ENCODE assay signal across 15 cellular contexts in the genomic region with DNA sequence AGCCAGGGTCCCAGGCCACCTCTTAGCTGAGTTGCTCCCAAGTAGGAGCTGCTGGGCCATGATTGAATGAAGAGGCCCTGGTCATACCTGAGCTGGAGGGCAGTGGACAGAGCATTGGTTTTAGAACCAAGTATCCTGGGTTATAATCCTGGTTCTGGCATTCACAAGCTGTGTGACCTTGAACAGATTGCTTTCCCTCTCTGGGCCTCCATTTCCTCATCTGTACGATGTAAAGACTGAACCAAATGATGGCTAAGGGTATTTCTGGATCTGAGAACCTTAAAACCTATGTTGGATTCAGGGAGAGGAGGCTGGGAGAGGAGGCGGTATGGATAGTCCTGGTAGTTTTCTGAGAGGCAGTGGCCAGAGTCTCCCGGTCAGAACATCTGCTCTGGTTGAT. TPM values are rescaled to one million over a fixed set of nuclear protein-coding genes. Genes with fewer than 3 reads are reported as not detected.
DNase-seq lines count a peak whose midpoint lies in the region; ATAC-seq and TF ChIP-seq lines count a peak whose summit lies in the region.
"Had no signal": no experiment of that assay in that cellular context is flagged by ENCODE, and none has a peak within 500 bp of the region (broad histone marks: within the 10 kb centered on the region; RNA-seq: fewer than 3 reads in every experiment).

No MANE protein-coding gene starts in this region.

- no peak overlapping the region for H2AFZ ChIP-seq in HCT116 (ENCODE audit: low read depth, low read length, poor library complexity, severe bottlenecking)
- H2AFZ ChIP-seq in mesenchymal stem cell (ENCODE audit: low read depth, low read length), result no peak overlapping the region

- no peak overlapping the region for H3K18ac ChIP-seq in mesenchymal stem cell (ENCODE audit: low read depth in 1 of 2, low read length in 2 of 2)

- H3K9ac ChIP-seq in HCT116 (ENCODE audit: low read length) (peak overlapping the region; percentile 52), mesenchymal stem cell (ENCODE audit: low read length) (peak overlapping the region; percentile 79)

- BruUV-seq in HCT116 (replicated peaks; lab: Mats Ljungman, UMichigan), result TSS peak; percentile 96

- H3K4me1 ChIP-seq in HCT116 (ENCODE audit: control insufficient read depth in 1 of 2, insufficient read depth in 2 of 2, low read length in 2 of 2) (peaks cover 64 to 66% of the 10 kb centered on the region in 2 experiments), adrenal gland (replicated peaks in 1 of 2) (peaks cover 74 to 85% of the 10 kb centered on the region in 2 donors), mesenchymal stem cell (ENCODE audit: control insufficient read depth, insufficient read depth, low read depth, low read length) (peaks cover 31% of the 10 kb centered on the region), stomach (peaks cover 37 to 65% (median 51%) of the 10 kb centered on the region in 4 donors)

- TF ChIP-seq POLR2A in HCT116 (IDR thresholded peaks at IDR 0.05; ENCODE audit: borderline replicate concordance, extremely low read depth, insufficient read depth, insufficient read length) (no peak), adrenal gland (IDR thresholded peaks at IDR 0.05) (no peak), stomach (IDR thresholded peaks at IDR 0.05) (no peak)

- no peaks in the 10 kb centered on the region for H3K79me1 ChIP-seq in mesenchymal stem cell (replicated peaks; ENCODE audit: low read length, poor library complexity, severe bottlenecking)

- H3K4me2 ChIP-seq in HCT116 (ENCODE audit: low read length) (peak overlapping the region; percentile 78), mesenchymal stem cell (ENCODE audit: low read length, poor library complexity, severe bottlenecking) (no peak overlapping the region)

- peak overlapping the region in 1 of 2 experiments; percentile 43; a peak in 2 of 4 replicates for H3K4me3 ChIP-seq in HCT116 (replicated peaks in 1 of 2; ENCODE audit: low read depth in 1 of 2, low read length in 2 of 2)
- no peak overlapping the region for H3K4me3 ChIP-seq in adrenal gland
- peak overlapping the region in 1 of 2 experiments; percentile 2 for H3K4me3 ChIP-seq in mesenchymal stem cell (ENCODE audit: insufficient read depth in 1 of 2, low read depth in 1 of 2, low read length in 2 of 2)
- no peak overlapping the region for H3K4me3 ChIP-seq in stomach
- H3K4me3 ChIP-seq: left lung had no signal

- no peaks in the 10 kb centered on the region for H4K20me1 ChIP-seq in HCT116 (ENCODE audit: insufficient read depth)

- no peak overlapping the region for H4K91ac ChIP-seq in mesenchymal stem cell (ENCODE audit: low read length)

- intact Hi-C loops in HCT116 (cut with micrococcal nuclease), result no loop called here
- intact Hi-C loops in adrenal gland (cut with DNase I), result no loop called here
- intact Hi-C loops in stomach (cut with DNase I; ENCODE audit: low total_unique reads), result no loop called here

- no peak overlapping the region for H3K14ac ChIP-seq in mesenchymal stem cell (ENCODE audit: low read length in 2 of 2)

- H3K27ac ChIP-seq in HCT116 (ENCODE audit: low read depth, low read length) (peak overlapping the region; percentile 80), adrenal gland (peak overlapping the region; percentile 96 to 99 (median 97)), mesenchymal stem cell (ENCODE audit: low read length, poor library complexity, severe bottlenecking) (no peak overlapping the region), stomach (peak overlapping the region in 4 of 5 donors; percentile 49 to 81 (median 72))

- H3K27me3 ChIP-seq in HCT116 (ENCODE audit: insufficient read depth, low read length) (no peaks in the 10 kb centered on the region), adrenal gland (no peaks in the 10 kb centered on the region), mesenchymal stem cell (ENCODE audit: control insufficient read depth in 1 of 2, insufficient read depth in 1 of 2, low read length in 2 of 2) (peaks cover 0 to under 1% of the 10 kb centered on the region in 2 experiments), stomach (peaks cover 0 to 47% (median 12%) of the 10 kb centered on the region in 3 donors)

- DNase-seq in HCT116 (ENCODE audit: low read depth, low spot score), result no peak
- DNase-seq in adrenal gland, result peak in 1 of 7 donors; percentile 16
- DNase-seq in mesenchymal stem cell, result no peak
- no peak for DNase-seq in stomach
- DNase-seq in stimulated activated CD4-positive, alpha-beta T cell treated with anti-CD3 and anti-CD28 coated beads, Interleukin-2, amount 100 ng/mL, for 48 hours, result no peak
- no peak for DNase-seq in HT-29 (ENCODE audit: low spot score)
- DNase-seq: activated CD4-positive, alpha-beta T cell treated with anti-CD3 and anti-CD28 coated beads for 36 hours; activated naive CD4-positive, alpha-beta T cell treated with Interleukin-2 at 50 U/mL for 16 hours; AML-193; left lung; NCI-H2029; NCI-H748 treated with DMSO at 0.1 percent for 48 hours had no signal

- H3K4ac ChIP-seq in mesenchymal stem cell (ENCODE audit: low read depth in 1 of 2, low read length in 2 of 2), result no peak overlapping the region

- no peak for TF ChIP-seq EP300 in stomach (IDR thresholded peaks at IDR 0.05)

- H3K36me3 ChIP-seq in HCT116 (ENCODE audit: control insufficient read depth in 1 of 2, insufficient read depth in 2 of 2, low read length in 2 of 2) (no peaks in the 10 kb centered on the region), adrenal gland (replicated peaks in 1 of 2) (peaks cover 0 to 12% of the 10 kb centered on the region in 2 donors), mesenchymal stem cell (ENCODE audit: control insufficient read depth in 1 of 2, insufficient read depth in 2 of 2, low read depth in 1 of 2, low read length in 2 of 2) (peaks cover 0 to 3% of the 10 kb centered on the region in 2 experiments), stomach (peaks cover 0 to 2% (median 0%) of the 10 kb centered on the region in 4 donors)
- H3K36me3 ChIP-seq: left lung had no signal

- H2BK5ac ChIP-seq in mesenchymal stem cell (ENCODE audit: low read depth, low read length, poor library complexity, severe bottlenecking), result no peak overlapping the region

- no peak overlapping the region for H2BK120ac ChIP-seq in mesenchymal stem cell (ENCODE audit: low read depth, low read length)

- H3K9me3 ChIP-seq in HCT116 (ENCODE audit: control insufficient read depth in 1 of 2, insufficient read depth in 1 of 2, low read depth in 1 of 2, low read length in 2 of 2) (no peaks in the 10 kb centered on the region), adrenal gland (replicated peaks in 1 of 3) (no peaks in the 10 kb centered on the region), mesenchymal stem cell (ENCODE audit: control insufficient read depth, low read length) (no peaks in the 10 kb centered on the region), stomach (no peaks in the 10 kb centered on the region)
- H3K9me3 ChIP-seq: left lung had no signal

- H3K23ac ChIP-seq in mesenchymal stem cell (ENCODE audit: low read length in 2 of 2), result no peak overlapping the region

- RAD21 ChIA-PET in HCT116 (lab: Charles Lee; ENCODE audit: low non-redundant PET in 1 of 2, low total read pairs in 2 of 2, uncharacterized antibody in 2 of 2, unreplicated experiment in 2 of 2), result no interaction called here

- H3K9me2 ChIP-seq in HCT116 (ENCODE audit: insufficient read depth), result no peaks in the 10 kb centered on the region

- CTCF ChIA-PET in HCT116 (lab: Charles Lee), result interaction anchor here (0.5 kb wide), 1 partner anchor 151 kb away, joined by 5 read pairs; no protein-coding TSS in a partner anchor

- no peak for TF ChIP-seq CTCF in HCT116 (IDR thresholded peaks at IDR 0.05 in 2 of 3, conservative IDR thresholded peaks at IDR 0.05 in 1 of 3; ENCODE audit: borderline replicate concordance in 1 of 3, insufficient read depth in 1 of 3, low read depth in 2 of 3, low read length in 2 of 3)
- TF ChIP-seq CTCF in adrenal gland (IDR thresholded peaks at IDR 0.05), result no peak
- TF ChIP-seq CTCF in stomach (IDR thresholded peaks at IDR 0.05), result no peak

- peak; percentile 6 for ATAC-seq in HCT116
- no peak for ATAC-seq in GM21576 (IDR thresholded peaks at IDR 0.05; ENCODE audit: unreplicated experiment)
- no peak for ATAC-seq in GM18502 (IDR thresholded peaks at IDR 0.05; ENCODE audit: poor library complexity, unreplicated experiment)
- ATAC-seq: activated CD4-positive, alpha-beta T cell treated with anti-CD3 and anti-CD28 coated beads for 36 hours; stimulated activated memory B cell treated with anti-CD40 and anti-IgM and Interleukin-4, amounts not matched to agents 10 μg/mL and 1 μg/mL and 100 μg/mL, for 72 hours had no signal

- TF ChIP-seq RAD21 in HCT116 (IDR thresholded peaks at IDR 0.05; ENCODE audit: low read depth), result no peak

- POLR2A ChIA-PET in HCT116 (lab: Charles Lee), result interaction anchor here (1.1 to 2.5 kb wide), 4 partner anchors 11 to 83 kb away, joined by 3 to 8 read pairs (median 5); no protein-coding TSS in a partner anchor

- H2BK12ac ChIP-seq in mesenchymal stem cell (ENCODE audit: low read length in 2 of 2), result no peak overlapping the region

- H2AK5ac ChIP-seq in mesenchymal stem cell (ENCODE audit: low read length, severe bottlenecking), result no peak overlapping the region

- H4K8ac ChIP-seq in mesenchymal stem cell (ENCODE audit: low read length), result no peak overlapping the region

- no peaks in the 10 kb centered on the region for H3K79me2 ChIP-seq in HCT116 (ENCODE audit: insufficient read depth, low read length)

- WGBS in adrenal gland, 4 donors, result 55 to 76% (median 62%) methylated on average over 3 of the region's 3 CpGs
- WGBS in mesenchymal stem cell, result 96% methylated on average over 3 of the region's 3 CpGs
- 84 to 92% (median 90%) methylated on average over 3 of the region's 3 CpGs for WGBS in stomach, 5 donors

- H2BK15ac ChIP-seq in mesenchymal stem cell (ENCODE audit: low read depth, poor library complexity, severe bottlenecking), result peak overlapping the region; percentile 60

TF ChIP-seq in HCT116, 20 proteins besides CTCF, POLR2A, EP300 and RAD21 (continues in another document):
- TF ChIP-seq CBX3 (IDR thresholded peaks at IDR 0.05; ENCODE audit: low read depth) (no peak), YY1 (IDR thresholded peaks at IDR 0.05; ENCODE audit: extremely low read depth, insufficient replicate concordance, low read depth, low read length) (no peak)

RNA-seq across cellular contexts. Expression of a gene that starts 31.0 kb away (rescaled TPM):
- total RNA-seq in HCT116 (2021; ENCODE audit: unreplicated experiment) (0.71 TPM), adrenal gland (100 to 1,000 TPM; 366 to 595 (median 455) TPM), stomach (10 to 100 TPM in 1 of 5 donors, 1 to 10 TPM in 3, under 1 TPM in 1; 0.87 to 22.8 (median 2.0) TPM)
- 0.31 and 0.65 TPM in 2 replicates for polyA plus RNA-seq in HCT116 (2012)
- polyA plus RNA-seq in adrenal gland (100 to 1,000 TPM; 133 to 325 (median 160) TPM), stomach (1 to 10 TPM in 2 of 3 donors, under 1 TPM in 1; 0.62 to 2.8 (median 1.8) TPM)
- polyA plus RNA-seq in mesenchymal stem cell (2013, experiment 1 of 2), result 0.52 TPM
- 0.53 TPM for polyA plus RNA-seq in mesenchymal stem cell (2013, experiment 2 of 2)
- not detected in 2 replicates for total RNA-seq in HT-29 (2014; rRNA removed; shearing (Covaris generic))
- total RNA-seq: activated CD4-positive, alpha-beta T cell treated with anti-CD3 and anti-CD28 coated beads for 36 hours had no signal

RNA-seq across cellular contexts. Expression of a gene that starts 40.6 kb away (rescaled TPM):
- 34.5 TPM for total RNA-seq in HCT116 (2021; ENCODE audit: unreplicated experiment)
- polyA plus RNA-seq in HCT116 (2012), result 25.5 and 30.3 TPM in 2 replicates
- 10 to 100 TPM; 51.0 to 92.4 (median 68.3) TPM for total RNA-seq in adrenal gland
- 10 to 100 TPM; 20.0 to 49.8 (median 23.7) TPM for polyA plus RNA-seq in adrenal gland
- 62.3 TPM for polyA plus RNA-seq in mesenchymal stem cell (2013, experiment 1 of 2)
- polyA plus RNA-seq in mesenchymal stem cell (2013, experiment 2 of 2), result 60.2 TPM
- 10 to 100 TPM; 12.8 to 40.9 (median 14.7) TPM for total RNA-seq in stomach
- 10 to 100 TPM in 1 of 3 donors, 1 to 10 TPM in 2; 4.9 to 10.5 (median 8.6) TPM for polyA plus RNA-seq in stomach
- 24.3 and 27.5 TPM in 2 replicates for total RNA-seq in HT-29 (2014; rRNA removed; shearing (Covaris generic))

Comparison
In these comparisons a context has a peak if more than half of its experiments do, and no peak if none do; other contexts are left out.
1. RNA of a gene that starts 31.0 kb away (total RNA-seq): 366 to 595 TPM in adrenal gland; 0.87 to 22.8 TPM in stomach, 0.71 TPM in HCT116 (single experiment) and not detected in HT-29; every median in the first group is over 10 times any median in the second.